12 cellular contexts compared by ENCODE assay signal in genomic region chr5:131377785-131378325, GRCh38.
A peak's percentile ranks its signal among the peaks of the same experiment; 100 is the strongest.
DNase-seq lines count a peak whose midpoint lies in the region; ATAC-seq, FAIRE-seq and TF ChIP-seq lines count a peak whose summit lies in the region.
"Had no signal": no experiment of that assay in that cellular context is flagged by ENCODE, and none has a peak within 500 bp of the region (broad histone marks: within the 10 kb centered on the region; RNA-seq: fewer than 3 reads in every experiment).

No MANE protein-coding gene starts in this region.

- peak overlapping the region; percentile 61 for H3K4me3 Mint-ChIP-seq in T-helper 1 cell treated with Interleukin-12 subunit alpha and Interleukin-12 subunit beta and Interleukin-4 antibody, amounts not matched to agents 30 μg/mL and 1 μg/mL, for 36 hours
- no peak overlapping the region for H3K4me3 Mint-ChIP-seq in T-helper 17 cell

- H3K27me3 ChIP-seq in endothelial cell of umbilical vein (ENCODE audit: control insufficient read depth in 2 of 2, insufficient read depth in 2 of 2, low read length in 2 of 2): no peaks in the 10 kb centered on the region
- no peaks in the 10 kb centered on the region for H3K27me3 ChIP-seq in smooth muscle cell (ENCODE audit: low read depth)
- H3K27me3 ChIP-seq in SJCRH30: no peaks in the 10 kb centered on the region
- H3K27me3 ChIP-seq: heart right ventricle had no signal

- no peak overlapping the region for H2AFZ ChIP-seq in endothelial cell of umbilical vein (ENCODE audit: low read depth, low read length)
- no peak overlapping the region for H2AFZ ChIP-seq in smooth muscle cell (ENCODE audit: low read depth)

- peaks cover 35% of the 10 kb centered on the region for H3K4me1 ChIP-seq in endothelial cell of umbilical vein (ENCODE audit: control insufficient read depth, extremely low read depth, insufficient read depth, low read length)
- no peaks in the 10 kb centered on the region for H3K4me1 ChIP-seq in smooth muscle cell (ENCODE audit: low read depth)
- H3K4me1 ChIP-seq in SJCRH30: peaks cover 14% of the 10 kb centered on the region

- no peaks in the 10 kb centered on the region for H3K27me3 Mint-ChIP-seq in T-helper 1 cell treated with Interleukin-12 subunit alpha and Interleukin-12 subunit beta and Interleukin-4 antibody, amounts not matched to agents 30 μg/mL and 1 μg/mL, for 36 hours (ENCODE audit: low read depth)
- no peaks in the 10 kb centered on the region for H3K27me3 Mint-ChIP-seq in T-helper 17 cell

- CTCF ChIA-PET in endothelial cell of umbilical vein (lab: Charles Lee): interaction anchor here (0.8 to 1.4 kb wide), 6 partner anchors 9 to 506 kb away, joined by 3 to 4 read pairs (median 3); partner anchors contain the start of genes CDC42SE2 and HINT1
- CTCF ChIA-PET in GM10248 (lab: Yijun Ruan, JAX): interaction anchor here (1.0 to 1.8 kb wide), 5 partner anchors 11 to 156 kb away, joined by 3 to 11 read pairs (median 4); no protein-coding TSS in a partner anchor

- dilution Hi-C loops in endothelial cell of umbilical vein (cut with MboI; ENCODE audit: extremely low pct_ligation_motif_present, low sequenced_read_pairs): no loop called here

- POLR2A ChIA-PET in endothelial cell of umbilical vein (lab: Charles Lee): interaction anchor here (2.1 kb wide), 1 partner anchor 113 kb away, joined by 13 read pairs; the partner anchor contains the start of gene CDC42SE2
- POLR2A ChIA-PET in GM10248 (lab: Yijun Ruan, JAX): no interaction called here

- peak overlapping the region; percentile 99 for H3K27ac ChIP-seq in endothelial cell of umbilical vein (ENCODE audit: insufficient read depth, low read depth, low read length)
- H3K27ac ChIP-seq in smooth muscle cell (ENCODE audit: low read depth): peak overlapping the region; percentile 26
- H3K27ac ChIP-seq in SJCRH30: no peak overlapping the region
- H3K27ac ChIP-seq: WERI-Rb-1 had no signal

- intact Hi-C loops in endothelial cell of umbilical vein (cut with micrococcal nuclease): no loop called here

- H3K9me3 ChIP-seq in T-helper 17 cell (ENCODE audit: control insufficient read depth, low read length, poor library complexity, severe bottlenecking): no peaks in the 10 kb centered on the region
- no peaks in the 10 kb centered on the region for H3K9me3 ChIP-seq in endothelial cell of umbilical vein (replicated peaks; ENCODE audit: control insufficient read depth, insufficient read depth, low read length)
- no peaks in the 10 kb centered on the region for H3K9me3 ChIP-seq in smooth muscle cell (replicated peaks; ENCODE audit: low read depth)
- no peaks in the 10 kb centered on the region for H3K9me3 ChIP-seq in SJCRH30 (replicated peaks)
- H3K9me3 ChIP-seq: heart right ventricle had no signal

- H3K4me3 ChIP-seq in endothelial cell of umbilical vein (replicated peaks in 1 of 3; ENCODE audit: insufficient read depth in 1 of 3, low read depth in 1 of 3, low read length in 3 of 3) (no peak overlapping the region), smooth muscle cell (no peak overlapping the region), SJCRH30 (no peak overlapping the region)
- H3K4me3 ChIP-seq: heart right ventricle had no signal

- WGBS in smooth muscle cell (ENCODE audit: low lambda C conversion rate): 63% methylated on average over 2 of the region's 2 CpGs

- no peaks in the 10 kb centered on the region for H3K36me3 ChIP-seq in endothelial cell of umbilical vein (ENCODE audit: control insufficient read depth in 2 of 2, extremely low read depth in 1 of 2, insufficient read depth in 2 of 2, low read length in 2 of 2)
- H3K36me3 ChIP-seq in smooth muscle cell (ENCODE audit: low read depth): no peaks in the 10 kb centered on the region
- H3K36me3 ChIP-seq in SJCRH30: no peaks in the 10 kb centered on the region
- H3K36me3 ChIP-seq: heart right ventricle, WERI-Rb-1 had no signal

- peak overlapping the region; percentile 21 for H3K9ac ChIP-seq in endothelial cell of umbilical vein (replicated peaks; ENCODE audit: extremely low read depth, insufficient read depth, low read length)
- no peak overlapping the region for H3K9ac ChIP-seq in smooth muscle cell (ENCODE audit: low read depth)

- H3K27ac Mint-ChIP-seq in T-helper 1 cell treated with Interleukin-12 subunit alpha and Interleukin-12 subunit beta and Interleukin-4 antibody, amounts not matched to agents 30 μg/mL and 1 μg/mL, for 36 hours: peak overlapping the region; percentile 70
- peak overlapping the region; percentile 96 for H3K27ac Mint-ChIP-seq in T-helper 17 cell

- H3F3A ChIP-seq in smooth muscle cell (ENCODE audit: low read depth): no peaks in the 10 kb centered on the region

- no peak for TF ChIP-seq CTCF in endothelial cell of umbilical vein (IDR thresholded peaks at IDR 0.05; ENCODE audit: extremely low read depth in 1 of 2, insufficient read depth in 1 of 2, low read depth in 1 of 2, low read length in 2 of 2)
- no peak for TF ChIP-seq CTCF in smooth muscle cell (IDR thresholded peaks at IDR 0.05; ENCODE audit: borderline replicate concordance, insufficient read depth, poor library complexity, severe bottlenecking)
- TF ChIP-seq CTCF in GM10248 (IDR thresholded peaks at IDR 0.05; ENCODE audit: control extremely low read depth, extremely low read depth, low read depth, missing control alignments): no peak

- H3K79me2 ChIP-seq in endothelial cell of umbilical vein (ENCODE audit: control insufficient read depth, insufficient read depth, low read length) (peaks cover 12% of the 10 kb centered on the region), smooth muscle cell (ENCODE audit: low read depth) (peaks cover 23% of the 10 kb centered on the region)

- no peaks in the 10 kb centered on the region for H3K9me1 ChIP-seq in endothelial cell of umbilical vein (replicated peaks; ENCODE audit: control insufficient read depth, extremely low read depth, insufficient read depth, low read length)

- BruUV-seq in endothelial cell of umbilical vein (replicated peaks; lab: Mats Ljungman, UMichigan): no TSS peak

- H3K36me3 Mint-ChIP-seq in T-helper 1 cell treated with Interleukin-12 subunit alpha and Interleukin-12 subunit beta and Interleukin-4 antibody, amounts not matched to agents 30 μg/mL and 1 μg/mL, for 36 hours (ENCODE audit: low read depth): peaks cover 34% of the 10 kb centered on the region
- H3K36me3 Mint-ChIP-seq in T-helper 17 cell (ENCODE audit: low read depth): peaks cover 13% of the 10 kb centered on the region

- H4K20me1 ChIP-seq in endothelial cell of umbilical vein (replicated peaks; ENCODE audit: control insufficient read depth, extremely low read depth, insufficient read depth, low read length): no peaks in the 10 kb centered on the region
- H4K20me1 ChIP-seq in smooth muscle cell (ENCODE audit: low read depth): peaks cover 25% of the 10 kb centered on the region

- ATAC-seq in T-helper 17 cell: no peak
- ATAC-seq: heart right ventricle had no signal

- H3K4me2 ChIP-seq in endothelial cell of umbilical vein (ENCODE audit: insufficient read depth, low read length) (peak overlapping the region; percentile 26), smooth muscle cell (peak overlapping the region; percentile 33)

- DNase-seq in T-helper 1 cell: no peak
- no peak for DNase-seq in T-helper 17 cell
- peak; percentile 88 for DNase-seq in endothelial cell of umbilical vein (ENCODE audit: low read depth, low spot score)
- DNase-seq in smooth muscle cell (lab: John Stamatoyannopoulos, UW; ENCODE audit: unreplicated experiment): no peak
- DNase-seq in GM10248 (ENCODE audit: extremely low spot score): no peak
- no peak for DNase-seq in SJCRH30
- DNase-seq in NK-92 treated with Interleukin-12 subunit alpha and Interleukin-12 subunit beta, amount 100 ng/mL, for 24 hours (lab: John Stamatoyannopoulos, UW): no peak
- DNase-seq: heart right ventricle, WERI-Rb-1 had no signal

- TF ChIP-seq POLR2A in endothelial cell of umbilical vein (IDR thresholded peaks at IDR 0.05; ENCODE audit: low read depth, low read length): no peak

- H3K9me3 Mint-ChIP-seq in T-helper 1 cell treated with Interleukin-12 subunit alpha and Interleukin-12 subunit beta and Interleukin-4 antibody, amounts not matched to agents 30 μg/mL and 1 μg/mL, for 36 hours: no peaks in the 10 kb centered on the region

- peaks cover 71% of the 10 kb centered on the region for H3K4me1 Mint-ChIP-seq in T-helper 1 cell treated with Interleukin-12 subunit alpha and Interleukin-12 subunit beta and Interleukin-4 antibody, amounts not matched to agents 30 μg/mL and 1 μg/mL, for 36 hours (ENCODE audit: low read depth)
- H3K4me1 Mint-ChIP-seq in T-helper 17 cell: peaks cover 58% of the 10 kb centered on the region

- FAIRE-seq in endothelial cell of umbilical vein (lab: Jason Lieb, UNC): no peak
- FAIRE-seq: A204.1, urothelium cell line had no signal

TF ChIP-seq in endothelial cell of umbilical vein, 7 proteins besides CTCF, POLR2A, EP300 and RAD21:
- TF ChIP-seq FOS (IDR thresholded peaks at IDR 0.05; ENCODE audit: borderline replicate concordance, insufficient read depth, low read length) (no peak), EZH2 (IDR thresholded peaks at IDR 0.05; ENCODE audit: borderline replicate concordance, low read depth, low read length, severe bottlenecking) (no peak), MYC (IDR thresholded peaks at IDR 0.05; ENCODE audit: low read depth, low read length) (no peak), POLR2AphosphoS5 (IDR thresholded peaks at IDR 0.05; ENCODE audit: insufficient read depth, low read depth, low read length) (no peak), MAX (IDR thresholded peaks at IDR 0.05; ENCODE audit: insufficient read depth, insufficient read length) (no peak), GATA2 (IDR thresholded peaks at IDR 0.05; ENCODE audit: insufficient read depth, insufficient read length, low read depth, low read length) (no peak), JUN (IDR thresholded peaks at IDR 0.05; ENCODE audit: borderline replicate concordance, insufficient read depth, insufficient read length, low read depth) (no peak)
